8 cellular contexts compared by ENCODE assay signal in genomic region chr10:49398000-49398861, GRCh38.
DNase-seq lines count a peak whose midpoint lies in the region; ATAC-seq and TF ChIP-seq lines count a peak whose summit lies in the region.

No MANE protein-coding gene starts in this region.

- no peak for ATAC-seq in GM18858 (IDR thresholded peaks at IDR 0.05; ENCODE audit: unreplicated experiment)

- H3K27me3 ChIP-seq in HL-60 (ENCODE audit: insufficient read depth, poor library complexity, severe bottlenecking): peaks cover 64% of the 10 kb centered on the region

- TF ChIP-seq CTCF in GM13977 (IDR thresholded peaks at IDR 0.05; ENCODE audit: extremely low read depth, insufficient read depth, missing control alignments) (no peak), HL-60 (IDR thresholded peaks at IDR 0.05; ENCODE audit: insufficient read depth, low read length) (no peak)

- in situ Hi-C loops in GM13977 (cut with MboI; ENCODE audit: low pct_unique_long_range_greater_than_20kb, low sequenced_read_pairs, unreplicated experiment): no loop called here

- no peak overlapping the region for H3K27ac ChIP-seq in HL-60 (replicated peaks)

- DNase-seq in GM13977 (ENCODE audit: low spot score) (peak; percentile 82), HL-60 (ENCODE audit: low read depth in 1 of 2, low spot score in 1 of 2) (peak; percentile 31 to 36), epidermal melanocyte (ENCODE audit: insufficient read length, low spot score) (peak; percentile 55), middle frontal gyrus (ENCODE audit: extremely low spot score, low spot score) (peak; percentile 7), NCI-H1092 treated with DMSO at 0.1 percent for 48 hours (lab: John Stamatoyannopoulos, UW) (no peak)
- peak; percentile 14 to 15 for DNase-seq in activated CD8-positive, alpha-beta memory T cell treated with anti-CD3 and anti-CD28 coated beads for 4 hours (ENCODE audit: low read depth in 2 of 2)
- peak; percentile 46 for DNase-seq in stimulated activated naive CD4-positive, alpha-beta T cell treated with Interleukin-2 at 50 U/mL for 16 hours (lab: John Stamatoyannopoulos, UW)

- peak overlapping the region; percentile 9; the same call in 1 of the 2 replicates for H3K4me3 ChIP-seq in HL-60 (replicated peaks; ENCODE audit: insufficient read depth, low read length)
